22 cellular contexts compared by ENCODE assay signal in the genomic region with DNA sequence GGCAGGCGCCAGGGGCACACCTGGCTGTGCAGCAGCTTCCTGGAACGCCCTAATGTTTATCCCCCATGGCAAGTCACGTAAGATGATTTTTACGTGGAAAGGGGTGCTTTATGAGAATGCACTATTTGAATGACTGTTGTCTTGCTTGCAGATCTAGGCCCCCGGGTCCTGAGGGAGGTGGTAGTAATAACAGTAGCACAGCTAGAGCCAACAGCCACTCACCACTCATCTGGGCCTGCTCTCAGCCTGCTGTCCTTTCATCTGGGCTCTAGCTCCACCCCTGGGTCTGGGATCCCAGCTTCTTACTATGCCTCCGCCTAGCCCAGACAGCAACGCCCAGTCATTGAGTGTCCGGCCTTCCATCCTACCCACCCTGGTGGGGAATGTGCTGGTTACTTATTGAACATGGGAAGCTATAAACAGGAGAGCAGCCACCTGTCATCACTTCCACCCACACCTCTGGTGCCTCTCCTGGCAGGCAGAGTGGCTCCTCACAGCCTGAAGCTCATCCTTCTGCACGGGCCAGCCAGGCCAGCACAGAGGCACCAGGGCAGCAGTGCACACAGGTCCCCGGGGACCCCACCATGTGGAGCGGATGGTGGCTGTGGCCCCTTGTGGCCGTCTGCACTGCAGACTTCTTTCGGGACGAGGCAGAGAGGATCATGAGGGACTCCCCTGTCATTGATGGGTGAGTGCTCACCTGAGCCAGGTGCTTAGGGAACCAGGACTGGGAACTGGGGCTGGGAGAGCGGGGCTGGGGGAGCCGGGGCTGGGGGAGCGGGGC. TPM values are rescaled to one million over a fixed set of nuclear protein-coding genes. Genes with fewer than 3 reads are reported as not detected.
"Had no signal": no experiment of that assay in that cellular context is flagged by ENCODE, and none has a peak within 500 bp of the region (broad histone marks: within the 10 kb centered on the region; RNA-seq: fewer than 3 reads in every experiment).

No MANE protein-coding gene starts in this region.

- DNase-seq: activated CD4-positive, alpha-beta memory T cell treated with anti-CD3 and anti-CD28 coated beads for 36 hours; activated CD4-positive, alpha-beta T cell treated with anti-CD3 and anti-CD28 coated beads for 4 hours; activated naive CD4-positive, alpha-beta T cell; activated naive CD8-positive, alpha-beta T cell treated with anti-CD3 and anti-CD28 coated beads for 36 hours; amniotic stem cell; dermis blood vessel endothelial cell; effector memory CD4-positive, alpha-beta T cell; heart right ventricle; naive B cell; stimulated activated CD4-positive, alpha-beta T cell treated with anti-CD3 and anti-CD28 coated beads, Interleukin-15, amount 100 ng/mL, for 24 hours; stimulated activated CD4-positive, alpha-beta T cell treated with anti-CD3 and anti-CD28 coated beads, Interleukin-2, amount 100 ng/mL, for 48 hours; T-cell; testis; upper lobe of right lung had no signal

- H3K4me3 ChIP-seq: esophagus muscularis mucosa, gastroesophageal sphincter, heart right ventricle, right atrium auricular region, testis, upper lobe of right lung had no signal

- H3K36me3 ChIP-seq: esophagus muscularis mucosa, gastroesophageal sphincter, heart right ventricle, right atrium auricular region, upper lobe of right lung had no signal

- H3K27ac ChIP-seq: esophagus muscularis mucosa, gastroesophageal sphincter, heart right ventricle, right atrium auricular region, testis, upper lobe of right lung had no signal

- H3K4me1 ChIP-seq: esophagus muscularis mucosa, gastroesophageal sphincter, heart right ventricle, right atrium auricular region, upper lobe of right lung had no signal

- H3K27me3 ChIP-seq: right atrium auricular region, testis, upper lobe of right lung had no signal

- FAIRE-seq: endothelial cell of umbilical vein had no signal

- ATAC-seq: gastroesophageal sphincter, T-cell, upper lobe of right lung, WTC11 had no signal

- H3K9me3 ChIP-seq: gastroesophageal sphincter, right atrium auricular region, testis, upper lobe of right lung had no signal

RNA-seq across cellular contexts. Expression of gene DPEP1, which starts 16.6 kb away (rescaled TPM):
- total RNA-seq: activated CD4-positive, alpha-beta memory T cell treated with anti-CD3 and anti-CD28 coated beads for 36 hours; chondrocyte; heart right ventricle; mononuclear cell; skeletal muscle tissue had no signal

RNA-seq across cellular contexts. Expression of gene CPNE7, which starts 54.5 kb away (rescaled TPM):
- total RNA-seq: right atrium auricular region, skeletal muscle tissue had no signal
